22 cellular contexts compared by ENCODE assay signal in the genomic region with DNA sequence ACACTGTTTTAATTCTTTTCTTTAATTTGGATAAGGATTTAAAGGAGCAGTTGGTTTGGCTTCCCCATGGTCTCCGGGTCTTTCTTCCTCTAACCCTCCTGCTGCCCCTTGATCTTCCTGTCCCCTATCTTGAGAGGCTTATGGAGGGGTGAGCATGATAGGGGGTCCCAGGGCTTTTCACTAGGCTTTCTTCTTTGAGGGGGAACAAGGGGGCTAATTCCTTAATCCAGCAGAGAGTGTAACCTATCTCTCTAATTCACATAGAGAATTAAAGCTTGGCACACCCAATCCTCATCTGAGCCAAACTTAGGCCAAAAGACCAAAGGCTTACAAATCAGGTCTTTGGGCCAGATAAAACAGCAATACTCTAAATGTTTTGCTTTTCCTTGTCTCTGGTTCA. TPM values are rescaled to one million over a fixed set of nuclear protein-coding genes. Genes with fewer than 3 reads are reported as not detected.
"Had no signal": no experiment of that assay in that cellular context is flagged by ENCODE, and none has a peak within 500 bp of the region (broad histone marks: within the 10 kb centered on the region; RNA-seq: fewer than 3 reads in every experiment).

No MANE protein-coding gene starts in this region.

- ATAC-seq: K562 had no signal

- H3K4me2 ChIP-seq: KMS-11 had no signal

- H3K36me3 ChIP-seq: SJSA1 had no signal

- H3K27ac Mint-ChIP-seq: IgD-negative memory B cell had no signal

- H3K9me3 ChIP-seq: SJSA1 had no signal

- H3K4me3 Mint-ChIP-seq: IgD-negative memory B cell had no signal

- H3K4me3 ChIP-seq: K562, SJSA1, SK-N-MC had no signal

- H3K4me1 ChIP-seq: SJSA1 had no signal

- H3K9ac ChIP-seq: KMS-11 had no signal

- H3K36me3 Mint-ChIP-seq: IgD-negative memory B cell had no signal

- DNase-seq: Kasumi-1, MM.1S, NCI-H1092 treated with DMSO at 0.1 percent for 48 hours, NCI-H1436, NCI-H187, NCI-H2029, NCI-H2081 treated with DMSO at 0.1 percent for 48 hours, NCI-H2171, NCI-H226, NCI-H446, NCI-H510A, NCI-H524 treated with DMSO at 0.1 percent for 48 hours, Right ventricle myocardium superior, RPMI8226, SIG-M5 had no signal

- H3K27me3 Mint-ChIP-seq: IgD-negative memory B cell had no signal

- H3K27ac ChIP-seq: KMS-11, SJSA1, SK-N-MC had no signal

- H3K9me3 Mint-ChIP-seq: IgD-negative memory B cell had no signal

- H3K27me3 ChIP-seq: SJSA1 had no signal

RNA-seq across cellular contexts. Expression of a gene that starts 21.5 kb away (rescaled TPM):
- total RNA-seq: HT1080, K562, M059J, Right ventricle myocardium superior had no signal
